In the genomic region with DNA sequence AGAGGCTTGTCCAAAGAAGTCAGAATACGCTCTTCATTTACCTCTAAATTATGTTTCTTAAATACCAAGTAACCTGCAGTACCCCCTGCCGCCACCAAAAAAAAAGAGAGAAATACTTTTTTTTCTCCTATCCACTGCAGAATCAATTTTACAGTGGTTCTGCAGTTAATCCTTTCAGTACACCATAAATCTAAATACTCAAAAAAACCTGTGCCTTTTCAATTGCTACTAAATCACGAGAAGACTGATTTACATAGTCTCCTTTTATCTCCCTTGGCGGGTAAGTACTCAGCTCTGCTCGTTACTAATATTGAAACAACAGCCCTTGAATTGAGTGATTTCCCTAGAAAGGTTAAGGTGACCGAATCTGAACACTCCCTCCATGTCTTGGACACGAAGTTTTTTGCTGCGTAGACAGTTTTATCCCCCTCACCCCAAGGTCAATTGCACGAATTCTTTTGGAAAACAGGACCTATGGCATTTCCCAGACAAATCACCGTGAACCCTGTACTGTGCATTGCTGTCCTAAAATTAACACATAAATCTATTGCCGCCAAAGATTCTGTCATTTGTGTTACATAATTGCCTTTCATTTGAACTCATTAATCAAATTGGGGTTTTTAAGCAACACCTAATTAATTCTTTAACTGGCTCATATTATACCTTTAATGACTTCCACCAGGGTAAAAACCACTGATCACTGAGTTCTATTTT, we compare ENCODE assay signal across 8 cellular contexts. TPM values are rescaled to one million over a fixed set of nuclear protein-coding genes. Genes with fewer than 3 reads are reported as not detected.
DNase-seq lines count a peak whose midpoint lies in the region; ATAC-seq and TF ChIP-seq lines count a peak whose summit lies in the region.

No MANE protein-coding gene starts in this region.

- intact Hi-C loops in CD4-positive, alpha-beta T cell (cut with DNase I, micrococcal nuclease), result loop anchor here (1.0 to 10.0 kb wide), 6 partner anchors 21 to 315 kb away; partner anchors contain the start of gene TRDMT1 (in 1 of the 2)
- intact Hi-C loops in posterior vena cava (cut with DNase I), result no loop called here

- no peaks in the 10 kb centered on the region for H3K27me3 ChIP-seq in CD4-positive, alpha-beta T cell (ENCODE audit: control insufficient read depth, insufficient read depth, low read length)
- H3K27me3 ChIP-seq in HUES6 (ENCODE audit: control insufficient read depth, insufficient read depth, low read length) (peaks cover 25% of the 10 kb centered on the region), iPS-18a (ENCODE audit: control insufficient read depth, insufficient read depth, low read length) (peaks cover 20% of the 10 kb centered on the region)

- no peaks in the 10 kb centered on the region for H3K9me3 ChIP-seq in CD4-positive, alpha-beta T cell (ENCODE audit: control insufficient read depth, low read length)
- H3K9me3 ChIP-seq in HUES6 (ENCODE audit: control insufficient read depth, insufficient read depth, low read depth, low read length), result no peaks in the 10 kb centered on the region
- H3K9me3 ChIP-seq in iPS-18a (ENCODE audit: control insufficient read depth, low read depth, low read length), result no peaks in the 10 kb centered on the region

- ATAC-seq in CD4-positive, alpha-beta T cell (ENCODE audit: poor library complexity), result peak; percentile 5
- peak; percentile 13 for ATAC-seq in GM19372 (IDR thresholded peaks at IDR 0.05; ENCODE audit: low read depth, unreplicated experiment)
- ATAC-seq in activated T-cell treated with anti-CD3 and anti-CD28 coated beads, Interleukin-2, amount 50 U/mL, for 72 hours (replicated peaks in 1 of 2), result peak; percentile 38 to 41

- peak overlapping the region; percentile 86 for H3K4me3 Mint-ChIP-seq in CD4-positive, alpha-beta T cell
- H3K4me3 Mint-ChIP-seq in activated T-cell treated with anti-CD3 and anti-CD28 coated beads, Interleukin-2, amount 50 U/mL, for 72 hours, result peak overlapping the region; percentile 91 to 97

- H3K4me1 ChIP-seq in HUES6 (ENCODE audit: control insufficient read depth, insufficient read depth, low read length), result peaks cover 15% of the 10 kb centered on the region
- peaks cover 20% of the 10 kb centered on the region for H3K4me1 ChIP-seq in iPS-18a (ENCODE audit: control insufficient read depth, low read depth, low read length)

- DNase-seq in CD4-positive, alpha-beta T cell, result peak in 2 of 10 experiments; percentile 18 to 26
- DNase-seq in activated T-cell treated with anti-CD3 and anti-CD28 coated beads, Interleukin-2, amount 50 U/mL, for 72 hours, result peak; percentile 33 to 41
- DNase-seq in stimulated activated naive CD4-positive, alpha-beta T cell treated with Interleukin-2 at 50 U/mL for 16 hours (lab: John Stamatoyannopoulos, UW), result peak; percentile 4
- no peak for DNase-seq in activated CD4-positive, CD25-positive, alpha-beta regulatory T cell treated with anti-CD3 and anti-CD28 coated beads, Interleukin-2, amount 50 U/mL, for 72 hours
- no peak for DNase-seq in posterior vena cava (ENCODE audit: low spot score)

- H3K4me1 Mint-ChIP-seq in CD4-positive, alpha-beta T cell (ENCODE audit: low read depth), result peaks cover 61% of the 10 kb centered on the region
- peaks cover 47% of the 10 kb centered on the region for H3K4me1 Mint-ChIP-seq in activated T-cell treated with anti-CD3 and anti-CD28 coated beads, Interleukin-2, amount 50 U/mL, for 72 hours (ENCODE audit: low read depth)

- peak overlapping the region; percentile 98 for H3K27ac Mint-ChIP-seq in CD4-positive, alpha-beta T cell
- peak overlapping the region; percentile 95 for H3K27ac Mint-ChIP-seq in activated T-cell treated with anti-CD3 and anti-CD28 coated beads, Interleukin-2, amount 50 U/mL, for 72 hours

- peak; percentile 76 for TF ChIP-seq CTCF in CD4-positive, alpha-beta T cell (IDR thresholded peaks at IDR 0.05)

- H3K9ac ChIP-seq in HUES6 (ENCODE audit: low read length) (peak overlapping the region; percentile 92), iPS-18a (ENCODE audit: low read length) (peak overlapping the region; percentile 72)

- H3K36me3 Mint-ChIP-seq in CD4-positive, alpha-beta T cell (ENCODE audit: low read depth), result peaks cover 52% of the 10 kb centered on the region
- H3K36me3 Mint-ChIP-seq in activated T-cell treated with anti-CD3 and anti-CD28 coated beads, Interleukin-2, amount 50 U/mL, for 72 hours (ENCODE audit: insufficient read depth in 2 of 2), result peaks cover 2 to 7% of the 10 kb centered on the region in 2 donors

- H3K4me3 ChIP-seq in HUES6 (ENCODE audit: low read depth, low read length), result peak overlapping the region; percentile 88
- peak overlapping the region; percentile 72 for H3K4me3 ChIP-seq in iPS-18a (ENCODE audit: low read length)

- H3K27ac ChIP-seq in CD4-positive, alpha-beta T cell (ENCODE audit: low read depth, low read length), result peak overlapping the region; percentile 100
- H3K27ac ChIP-seq in HUES6 (ENCODE audit: low read depth, low read length) (peak overlapping the region; percentile 37; the same call in 1 of the 2 replicates), iPS-18a (ENCODE audit: low read length) (no peak overlapping the region)

- H3K9me3 Mint-ChIP-seq in CD4-positive, alpha-beta T cell, result no peaks in the 10 kb centered on the region
- no peaks in the 10 kb centered on the region for H3K9me3 Mint-ChIP-seq in activated T-cell treated with anti-CD3 and anti-CD28 coated beads, Interleukin-2, amount 50 U/mL, for 72 hours

- H3K27me3 Mint-ChIP-seq in CD4-positive, alpha-beta T cell, result no peaks in the 10 kb centered on the region
- H3K27me3 Mint-ChIP-seq in activated T-cell treated with anti-CD3 and anti-CD28 coated beads, Interleukin-2, amount 50 U/mL, for 72 hours (ENCODE audit: low read depth), result peaks cover 36% of the 10 kb centered on the region

- CTCF ChIA-PET in CD4-positive, alpha-beta T cell (lab: Charles Lee), result interaction anchor here (1.1 to 5.8 kb wide), 9 partner anchors 9 to 399 kb away, joined by 3 to 47 read pairs (median 4); partner anchors contain the start of gene TRDMT1

- POLR2A ChIA-PET in CD4-positive, alpha-beta T cell (lab: Charles Lee), result interaction anchor here (0.6 to 13.0 kb wide), 12 partner anchors 14 to 410 kb away, joined by 3 to 375 read pairs (median 5); partner anchors contain the start of genes RSU1 and TRDMT1

- H3K36me3 ChIP-seq in HUES6 (ENCODE audit: control insufficient read depth, insufficient read depth, low read length) (peaks cover 25% of the 10 kb centered on the region), iPS-18a (ENCODE audit: control insufficient read depth, low read depth, low read length) (peaks cover 17% of the 10 kb centered on the region)

RNA-seq across cellular contexts. Expression of gene VIM, which starts 0.5 kb away (rescaled TPM):
- 1,000 to 10,000 TPM; 1,576 to 1,603 TPM for total RNA-seq in CD4-positive, alpha-beta T cell
- total RNA-seq in activated T-cell treated with anti-CD3 and anti-CD28 coated beads, Interleukin-2, amount 50 U/mL, for 72 hours, result 100 to 1,000 TPM; 211 to 545 TPM
- 1,000 to 10,000 TPM; 2,278 to 2,643 TPM for total RNA-seq in posterior vena cava

RNA-seq across cellular contexts. Expression of gene TRDMT1, which starts 26.1 kb away (rescaled TPM):
- 10 to 100 TPM; 20.3 to 21.3 TPM for total RNA-seq in CD4-positive, alpha-beta T cell
- 1 to 10 TPM; 5.5 to 8.7 TPM for total RNA-seq in activated T-cell treated with anti-CD3 and anti-CD28 coated beads, Interleukin-2, amount 50 U/mL, for 72 hours
- total RNA-seq in posterior vena cava, result 10 to 100 TPM in 1 of 2 donors, 1 to 10 TPM in 1; 9.5 to 11.0 TPM

Comparison
In these comparisons a context has a peak if more than half of its experiments do, and no peak if none do; other contexts are left out.
1. DNase-seq: peak in activated T-cell treated with anti-CD3 and anti-CD28 coated beads, Interleukin-2, amount 50 U/mL, for 72 hours (2 of 2) and stimulated activated naive CD4-positive, alpha-beta T cell treated with Interleukin-2 at 50 U/mL for 16 hours (single experiment); none in activated CD4-positive, CD25-positive, alpha-beta regulatory T cell treated with anti-CD3 and anti-CD28 coated beads, Interleukin-2, amount 50 U/mL, for 72 hours (single experiment) and posterior vena cava (single experiment).
2. intact Hi-C loops: an anchor here in CD4-positive, alpha-beta T cell (1.0 to 10.0 kb wide); none called in posterior vena cava.
3. Peak in every context shown above with its lines, with median percentiles within 50 percentile points of each other: ATAC-seq.